ENCODE assay signal across 8 cellular contexts in genomic region chr14:104976198-104977007, GRCh38. TPM values are rescaled to one million over a fixed set of nuclear protein-coding genes. Genes with fewer than 3 reads are reported as not detected.
DNase-seq lines count a peak whose midpoint lies in the region; ATAC-seq and TF ChIP-seq lines count a peak whose summit lies in the region.

No MANE protein-coding gene starts in this region.

- ATAC-seq in GM18505 (IDR thresholded peaks at IDR 0.05; ENCODE audit: unreplicated experiment) = no peak

- no peaks in the 10 kb centered on the region for H3K27me3 ChIP-seq in BE2C

- no peaks in the 10 kb centered on the region for H3K9me3 ChIP-seq in BE2C

- H3K4me1 ChIP-seq in BE2C = peaks cover 19% of the 10 kb centered on the region

- no peak for TF ChIP-seq POLR2A in GM18505 (IDR thresholded peaks at IDR 0.05; ENCODE audit: borderline replicate concordance, extremely low read depth, insufficient read depth, insufficient read length)

- H3K36me3 ChIP-seq in BE2C = no peaks in the 10 kb centered on the region

- TF ChIP-seq CTCF in BE2C (IDR thresholded peaks at IDR 0.05; ENCODE audit: low read depth, low read length) (peak; percentile 81), GM20000 (IDR thresholded peaks at IDR 0.05; ENCODE audit: extremely low read depth, missing control alignments) (peak; percentile 95), cardiac fibroblast (IDR thresholded peaks at IDR 0.05; ENCODE audit: low read depth, low read length) (peak; percentile 96)

- peak; percentile 89 for DNase-seq in BE2C
- peak; percentile 91 for DNase-seq in GM20000 (ENCODE audit: low spot score)
- peak; percentile 53 for DNase-seq in NCI-H2171 treated with DMSO at 0.1 percent for 48 hours (lab: John Stamatoyannopoulos, UW)
- DNase-seq in activated CD4-positive, CD25-positive, alpha-beta regulatory T cell treated with anti-CD3 and anti-CD28 coated beads, Interleukin-2, amount 50 U/mL, for 72 hours = peak; percentile 91
- peak; percentile 86 to 87 for DNase-seq in cardiac fibroblast (ENCODE audit: low read depth in 2 of 2)
- peak; percentile 92 for DNase-seq in kidney tubule cell (ENCODE audit: low spot score)
- peak; percentile 90 for DNase-seq in stimulated activated CD4-positive, alpha-beta T cell treated with anti-CD3 and anti-CD28 coated beads, Interleukin-4, amount 100 ng/mL, for 1 hour

- no peak overlapping the region for H3K4me3 ChIP-seq in BE2C (ENCODE audit: low read depth, low read length)
- no peak overlapping the region for H3K4me3 ChIP-seq in cardiac fibroblast (replicated peaks in 1 of 2; ENCODE audit: low read depth in 2 of 2, low read length in 2 of 2)

RNA-seq across cellular contexts. Expression of gene AHNAK2, which starts 1.8 kb away (rescaled TPM):
- 0.62 TPM for polyA plus RNA-seq in BE2C (2012; ENCODE audit: insufficient read depth, insufficient read length, low read depth)

RNA-seq across cellular contexts. Expression of gene CLBA1, which starts 9.2 kb away (rescaled TPM):
- 15.3 TPM for polyA plus RNA-seq in BE2C (2012; ENCODE audit: insufficient read depth, insufficient read length, low read depth)

RNA-seq across cellular contexts. Expression of gene CDCA4, which starts 44.5 kb away (rescaled TPM):
- 43.2 TPM for polyA plus RNA-seq in BE2C (2012; ENCODE audit: insufficient read depth, insufficient read length, low read depth)

RNA-seq across cellular contexts. Expression of gene PLD4, which starts 51.7 kb away (rescaled TPM):
- polyA plus RNA-seq in BE2C (2012; ENCODE audit: insufficient read depth, insufficient read length, low read depth) = 1.9 TPM
